Comparison of ENCODE assay signal across 17 cellular contexts in the genomic region with DNA sequence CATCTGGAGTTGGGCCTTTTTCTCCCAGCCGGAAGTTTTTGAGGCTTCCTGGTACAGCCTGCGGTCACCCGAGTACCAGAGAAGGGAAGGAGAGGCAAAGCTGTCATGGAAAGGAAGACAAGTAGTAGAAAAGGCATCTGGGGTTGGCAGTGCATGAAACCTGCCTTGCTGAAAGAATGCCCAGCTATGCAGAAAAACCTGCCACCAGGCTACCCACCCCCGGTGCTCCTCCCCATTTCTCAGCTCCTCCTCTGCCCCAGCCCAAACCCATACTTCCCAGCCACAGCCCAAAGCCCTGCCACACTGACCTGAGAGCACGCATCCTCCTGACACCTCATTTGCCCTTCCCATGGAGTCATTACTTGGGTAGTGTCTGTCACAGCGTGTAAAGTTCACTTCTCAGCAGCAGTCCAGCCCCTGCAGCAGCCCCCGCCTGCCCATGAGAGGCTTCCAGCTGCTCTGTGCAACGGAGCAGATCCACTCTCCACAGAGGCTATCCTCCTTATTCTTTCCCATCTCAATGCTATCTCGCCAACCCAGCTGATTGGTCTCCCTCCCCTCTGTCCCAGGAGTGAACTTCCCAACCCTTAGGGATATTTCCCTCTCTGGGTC. TPM values are rescaled to one million over a fixed set of nuclear protein-coding genes. Genes with fewer than 3 reads are reported as not detected.
"Had no signal": no experiment of that assay in that cellular context is flagged by ENCODE, and none has a peak within 500 bp of the region (broad histone marks: within the 10 kb centered on the region; RNA-seq: fewer than 3 reads in every experiment).

No MANE protein-coding gene starts in this region.

- H3K36me3 ChIP-seq: adrenal gland, thyroid gland had no signal

- H3K9me3 ChIP-seq: adrenal gland, thyroid gland had no signal

- H3K4me1 ChIP-seq: adrenal gland, thyroid gland had no signal

- H3K27me3 ChIP-seq: thyroid gland had no signal

- H3K4me3 ChIP-seq: adrenal gland, coronary artery, lung, thyroid gland had no signal

- DNase-seq: activated CD4-positive, alpha-beta T cell treated with anti-CD3 and anti-CD28 coated beads, Interleukin-2, amount 10 ng/mL, durations not matched to agents 7 days and 5 days; activated CD4-positive, CD25-positive, alpha-beta regulatory T cell; activated CD8-positive, alpha-beta memory T cell treated with anti-CD3 and anti-CD28 coated beads for 24 hours; activated naive CD4-positive, alpha-beta T cell treated with anti-CD3 and anti-CD28 coated beads, Interleukin-2, amount 50 U/mL, for 16 hours; central memory CD4-positive, alpha-beta T cell; effector CD4-positive, alpha-beta T cell; immature natural killer cell; left colon; stimulated activated CD4-positive, alpha-beta T cell treated with anti-CD3 and anti-CD28 coated beads, Interleukin-4, amount 100 ng/mL, for 1 hour; T-helper 2 cell; thyroid gland had no signal

- FAIRE-seq: TTC549 had no signal

- H3K27ac ChIP-seq: adrenal gland, coronary artery, thyroid gland had no signal

- ATAC-seq: left colon; natural killer cell treated with Interleukin-12 subunit alpha and Interleukin-12 subunit beta and Interleukin-15 and Interleukin-18, amount 100 ng/mL, for 72 hours had no signal

RNA-seq across cellular contexts. Expression of gene MAL, which starts 40.4 kb away (rescaled TPM):
- total RNA-seq: osteocyte had no signal
